Comparison of ENCODE assay signal across 18 cellular contexts in genomic region chr7:87359366-87359765, GRCh38. TPM values are rescaled to one million over a fixed set of nuclear protein-coding genes. Genes with fewer than 3 reads are reported as not detected.
DNase-seq lines count a peak whose midpoint lies in the region; ATAC-seq, FAIRE-seq and TF ChIP-seq lines count a peak whose summit lies in the region.
"Had no signal": no experiment of that assay in that cellular context is flagged by ENCODE, and none has a peak within 500 bp of the region (broad histone marks: within the 10 kb centered on the region; RNA-seq: fewer than 3 reads in every experiment).

No MANE protein-coding gene starts in this region.

- POLR2A ChIA-PET in CD4-positive, alpha-beta T cell (lab: Charles Lee), result no interaction called here

- H3K27ac Mint-ChIP-seq in immature natural killer cell, result no peak overlapping the region
- no peak overlapping the region for H3K27ac Mint-ChIP-seq in CD4-positive, alpha-beta T cell
- H3K27ac Mint-ChIP-seq: activated T-cell treated with anti-CD3 and anti-CD28 coated beads, Interleukin-2, amount 50 U/mL, for 72 hours had no signal

- no peaks in the 10 kb centered on the region for H3K27me3 Mint-ChIP-seq in immature natural killer cell (ENCODE audit: low read depth in 3 of 3)
- H3K27me3 Mint-ChIP-seq in CD4-positive, alpha-beta T cell, result no peaks in the 10 kb centered on the region

- in situ Hi-C loops in G401 (cut with HindIII; ENCODE audit: low sequenced_read_pairs), result no loop called here

- peak; percentile 33 for DNase-seq in G401 (ENCODE audit: low spot score)
- no peak for DNase-seq in RCC 7860 (ENCODE audit: low spot score)
- DNase-seq in epithelial cell of proximal tubule (ENCODE audit: low read depth), result peak; percentile 35
- peak; percentile 35 for DNase-seq in putamen (ENCODE audit: low spot score)
- DNase-seq in RKO (ENCODE audit: low spot score), result no peak
- no peak for DNase-seq in mucosa of gallbladder (ENCODE audit: low spot score)
- DNase-seq in immature natural killer cell, result no peak
- DNase-seq in CD4-positive, alpha-beta T cell, result no peak
- DNase-seq: activated CD4-positive, CD25-positive, alpha-beta regulatory T cell treated with anti-CD3 and anti-CD28 coated beads, Interleukin-2, amount 50 U/mL, for 72 hours; activated T-cell treated with anti-CD3 and anti-CD28 coated beads, Interleukin-2, amount 50 U/mL, for 72 hours; DMS79 treated with DMSO at 0.1 percent for 48 hours; dorsolateral prefrontal cortex; NCI-H1436; OCI-M1; pancreas; T-helper 1 cell had no signal

- FAIRE-seq in RCC 7860 (lab: Jason Lieb, UNC), result peak; percentile 63
- FAIRE-seq: pancreas had no signal

- H3K27ac ChIP-seq in CD4-positive, alpha-beta T cell (ENCODE audit: low read depth, low read length), result no peak overlapping the region
- H3K27ac ChIP-seq: BLaER1, dorsolateral prefrontal cortex, pancreas, tibial nerve had no signal

- intact Hi-C loops in CD4-positive, alpha-beta T cell (cut with DNase I, micrococcal nuclease), result no loop called here

- H3K27me3 ChIP-seq in CD4-positive, alpha-beta T cell (ENCODE audit: control insufficient read depth, insufficient read depth, low read length), result no peaks in the 10 kb centered on the region
- H3K27me3 ChIP-seq: BLaER1, dorsolateral prefrontal cortex, pancreas, tibial nerve had no signal

- no peaks in the 10 kb centered on the region for H3K4me1 Mint-ChIP-seq in immature natural killer cell
- no peaks in the 10 kb centered on the region for H3K4me1 Mint-ChIP-seq in CD4-positive, alpha-beta T cell (ENCODE audit: low read depth)

- TF ChIP-seq CTCF in epithelial cell of proximal tubule (conservative IDR thresholded peaks at IDR 0.05; ENCODE audit: low read depth, low read length), result no peak
- TF ChIP-seq CTCF in CD4-positive, alpha-beta T cell (IDR thresholded peaks at IDR 0.05), result no peak

- CTCF ChIA-PET in CD4-positive, alpha-beta T cell (lab: Charles Lee), result no interaction called here

- H3K36me3 Mint-ChIP-seq in immature natural killer cell, result peaks cover 21 to 36% (median 35%) of the 10 kb centered on the region in 3 donors
- H3K36me3 Mint-ChIP-seq in CD4-positive, alpha-beta T cell (ENCODE audit: low read depth), result peaks cover 57% of the 10 kb centered on the region

- no peak overlapping the region for H3K4me3 ChIP-seq in epithelial cell of proximal tubule (ENCODE audit: low read depth, low read length)
- H3K4me3 ChIP-seq: BLaER1, dorsolateral prefrontal cortex, pancreas, tibial nerve had no signal

- H3K4me3 Mint-ChIP-seq in immature natural killer cell, result no peak overlapping the region
- H3K4me3 Mint-ChIP-seq in CD4-positive, alpha-beta T cell, result no peak overlapping the region
- H3K4me3 Mint-ChIP-seq: activated T-cell treated with anti-CD3 and anti-CD28 coated beads, Interleukin-2, amount 50 U/mL, for 72 hours had no signal

- peaks cover 0 to 4% (median 0%) of the 10 kb centered on the region in 6 donors for H3K9me3 Mint-ChIP-seq in immature natural killer cell
- no peaks in the 10 kb centered on the region for H3K9me3 Mint-ChIP-seq in CD4-positive, alpha-beta T cell

- ATAC-seq in CD4-positive, alpha-beta T cell (ENCODE audit: poor library complexity), result no peak
- ATAC-seq: activated T-cell treated with anti-CD3 and anti-CD28 coated beads, Interleukin-2, amount 50 U/mL, for 72 hours; pancreas had no signal

- peaks cover 1% of the 10 kb centered on the region for H3K9me3 ChIP-seq in CD4-positive, alpha-beta T cell (ENCODE audit: control insufficient read depth, low read length)
- H3K9me3 ChIP-seq: pancreas had no signal

RNA-seq across cellular contexts. Expression of gene CROT, which starts 13.9 kb away (rescaled TPM):
- 3.7 and 11.0 TPM in 2 replicates for total RNA-seq in G401 (2014; rRNA removed; shearing (Covaris generic))
- 5.6 and 8.2 TPM in 2 replicates for total RNA-seq in epithelial cell of proximal tubule
- 35.2 TPM for total RNA-seq in mucosa of gallbladder
- polyA plus RNA-seq in immature natural killer cell, result 10 to 100 TPM in 1 of 3 donors, 1 to 10 TPM in 2; 3.9 to 13.2 (median 7.5) TPM
- 1 to 10 TPM; 8.5 to 8.6 TPM for total RNA-seq in CD4-positive, alpha-beta T cell

Comparison
In these comparisons a context has a peak if more than half of its experiments do, and no peak if none do; other contexts are left out.
1. DNase-seq: peak in G401 (single experiment), epithelial cell of proximal tubule (single experiment) and putamen (single experiment); none in RCC 7860 (single experiment), RKO (single experiment), mucosa of gallbladder (single experiment), immature natural killer cell (0 of 3) and CD4-positive, alpha-beta T cell (0 of 10).